ENCODE assay signal across 13 cellular contexts in genomic region chr4:48271048-48271452, GRCh38. TPM values are rescaled to one million over a fixed set of nuclear protein-coding genes. Genes with fewer than 3 reads are reported as not detected.
DNase-seq lines count a peak whose midpoint lies in the region; ATAC-seq and TF ChIP-seq lines count a peak whose summit lies in the region.
"Had no signal": no experiment of that assay in that cellular context is flagged by ENCODE, and none has a peak within 500 bp of the region (broad histone marks: within the 10 kb centered on the region; RNA-seq: fewer than 3 reads in every experiment).

No MANE protein-coding gene starts in this region.

- intact Hi-C loops in CD8-positive, alpha-beta T cell (cut with DNase I, micrococcal nuclease): loop anchor here (5.0 kb wide), 3 partner anchors 139 to 359 kb away; partner anchors contain the start of genes NFXL1 (in 1 of the 2) and TXK (in 1 of the 2)
- intact Hi-C loops in dendritic cell treated with granulocyte-macrophage colony-stimulating factor and Interleukin-4, amounts not matched to agents 40 ng/mL and 50 ng/mL, for 4 days (cut with micrococcal nuclease): no loop called here

- no peak for DNase-seq in CD8-positive, alpha-beta T cell
- DNase-seq in kidney glomerular epithelial cell (lab: John Stamatoyannopoulos, UW) (no peak), mucosa of gallbladder (ENCODE audit: low spot score) (no peak), NCI-H1694 (lab: John Stamatoyannopoulos, UW) (no peak)
- DNase-seq: activated T-cell treated with anti-CD3 and anti-CD28 coated beads for 4 hours; NCI-H2029 treated with DMSO at 0.1 percent for 48 hours; OCI-M1; stimulated activated CD4-positive, alpha-beta T cell treated with anti-CD3 and anti-CD28 coated beads, Interleukin-12 subunit alpha, Interleukin-12 subunit beta, amount 100 ng/mL, for 4 hours had no signal

- TF ChIP-seq CTCF in CD8-positive, alpha-beta T cell (IDR thresholded peaks at IDR 0.05): no peak

- H3K4me1 ChIP-seq in CD8-positive, alpha-beta T cell (ENCODE audit: insufficient read depth, low read length): peaks cover 12% of the 10 kb centered on the region

- H3K27me3 ChIP-seq in CD8-positive, alpha-beta T cell (ENCODE audit: insufficient read depth, low read length): no peaks in the 10 kb centered on the region
- H3K27me3 ChIP-seq: esophagus muscularis mucosa had no signal

- POLR2A ChIA-PET in CD8-positive, alpha-beta T cell (lab: Charles Lee): no interaction called here

- H3K4me3 ChIP-seq in CD8-positive, alpha-beta T cell (ENCODE audit: low read depth, low read length): no peak overlapping the region

- CTCF ChIA-PET in CD8-positive, alpha-beta T cell (lab: Charles Lee): no interaction called here

- H3K9me3 Mint-ChIP-seq in CD8-positive, alpha-beta T cell: no peaks in the 10 kb centered on the region
- no peaks in the 10 kb centered on the region for H3K9me3 Mint-ChIP-seq in dendritic cell treated with granulocyte-macrophage colony-stimulating factor and Interleukin-4, amounts not matched to agents 40 ng/mL and 50 ng/mL, for 4 days

- no peak overlapping the region for H3K27ac ChIP-seq in CD8-positive, alpha-beta T cell (ENCODE audit: low read depth, low read length)

- no peak for TF ChIP-seq POLR2A in GM18505 (IDR thresholded peaks at IDR 0.05; ENCODE audit: borderline replicate concordance, extremely low read depth, insufficient read depth, insufficient read length)

- H3K27me3 Mint-ChIP-seq in CD8-positive, alpha-beta T cell (ENCODE audit: low read depth): no peaks in the 10 kb centered on the region
- H3K27me3 Mint-ChIP-seq in dendritic cell treated with granulocyte-macrophage colony-stimulating factor and Interleukin-4, amounts not matched to agents 40 ng/mL and 50 ng/mL, for 4 days: no peaks in the 10 kb centered on the region

- no peak for ATAC-seq in CD8-positive, alpha-beta T cell
- ATAC-seq in GM18868 (IDR thresholded peaks at IDR 0.05; ENCODE audit: unreplicated experiment): peak; percentile 16
- ATAC-seq in HG03565 (IDR thresholded peaks at IDR 0.05; ENCODE audit: unreplicated experiment): peak; percentile 23
- no peak for ATAC-seq in GM18505 (IDR thresholded peaks at IDR 0.05; ENCODE audit: unreplicated experiment)

- H3K36me3 Mint-ChIP-seq in CD8-positive, alpha-beta T cell: peaks cover 3% of the 10 kb centered on the region
- H3K36me3 Mint-ChIP-seq in dendritic cell treated with granulocyte-macrophage colony-stimulating factor and Interleukin-4, amounts not matched to agents 40 ng/mL and 50 ng/mL, for 4 days (ENCODE audit: low read depth): peaks cover 15% of the 10 kb centered on the region

- peak overlapping the region; percentile 96 for H3K4me3 Mint-ChIP-seq in CD8-positive, alpha-beta T cell
- H3K4me3 Mint-ChIP-seq in dendritic cell treated with granulocyte-macrophage colony-stimulating factor and Interleukin-4, amounts not matched to agents 40 ng/mL and 50 ng/mL, for 4 days: no peak overlapping the region

- H3K27ac Mint-ChIP-seq in CD8-positive, alpha-beta T cell: peak overlapping the region; percentile 80
- peak overlapping the region; percentile 94 for H3K27ac Mint-ChIP-seq in dendritic cell treated with granulocyte-macrophage colony-stimulating factor and Interleukin-4, amounts not matched to agents 40 ng/mL and 50 ng/mL, for 4 days

- H3K4me1 Mint-ChIP-seq in CD8-positive, alpha-beta T cell (ENCODE audit: low read depth): peaks cover 18% of the 10 kb centered on the region
- peaks cover 38% of the 10 kb centered on the region for H3K4me1 Mint-ChIP-seq in dendritic cell treated with granulocyte-macrophage colony-stimulating factor and Interleukin-4, amounts not matched to agents 40 ng/mL and 50 ng/mL, for 4 days (ENCODE audit: low read depth)

- no peaks in the 10 kb centered on the region for H3K36me3 ChIP-seq in CD8-positive, alpha-beta T cell (ENCODE audit: insufficient read depth, low read length)
- H3K36me3 ChIP-seq: esophagus muscularis mucosa had no signal

- H3K9me3 ChIP-seq in CD8-positive, alpha-beta T cell (ENCODE audit: low read length): no peaks in the 10 kb centered on the region

RNA-seq across cellular contexts. Expression of gene TEC, which starts 1.4 kb away (rescaled TPM):
- 1 to 10 TPM; 1.4 to 1.8 TPM for total RNA-seq in CD8-positive, alpha-beta T cell
- total RNA-seq in mucosa of gallbladder: 3.8 TPM

Comparison
In these comparisons a context has a peak if more than half of its experiments do, and no peak if none do; other contexts are left out.
1. ATAC-seq: peak in GM18868 (single experiment) and HG03565 (single experiment); none in CD8-positive, alpha-beta T cell (single experiment) and GM18505 (single experiment).